ENCODE assay signal across 14 cellular contexts in genomic region chr1:160797163-160797797, GRCh38. TPM values are rescaled to one million over a fixed set of nuclear protein-coding genes. Genes with fewer than 3 reads are reported as not detected.
DNase-seq lines count a peak whose midpoint lies in the region; ATAC-seq lines count a peak whose summit lies in the region.
"Had no signal": no experiment of that assay in that cellular context is flagged by ENCODE, and none has a peak within 500 bp of the region (broad histone marks: within the 10 kb centered on the region; RNA-seq: fewer than 3 reads in every experiment).

No MANE protein-coding gene starts in this region.

- H3K9me3 Mint-ChIP-seq in activated CD4-positive, alpha-beta T cell treated with anti-CD3 and anti-CD28 coated beads, Interleukin-2, amount 10 ng/mL, durations not matched to agents 7 days and 5 days = no peaks in the 10 kb centered on the region
- peaks cover 0 to 7% of the 10 kb centered on the region in 2 donors for H3K9me3 Mint-ChIP-seq in activated naive CD4-positive, alpha-beta T cell treated with anti-CD3 and anti-CD28 coated beads, Interleukin-2, amount 50 U/mL, for 72 hours
- peaks cover 0 to 2% of the 10 kb centered on the region in 2 donors for H3K9me3 Mint-ChIP-seq in stimulated activated naive B cell treated with anti-CD40 and anti-IgM and Interleukin-4, amounts not matched to agents 10 μg/mL and 1 μg/mL and 100 μg/mL, for 72 hours

- ATAC-seq in HG02885 (IDR thresholded peaks at IDR 0.05; ENCODE audit: poor library complexity, unreplicated experiment) = peak; percentile 39
- ATAC-seq in activated naive CD4-positive, alpha-beta T cell treated with anti-CD3 and anti-CD28 coated beads, Interleukin-2, amount 50 U/mL, for 72 hours = no peak
- peak; percentile 35 to 45 for ATAC-seq in stimulated activated naive B cell treated with anti-CD40 and anti-IgM and Interleukin-4, amounts not matched to agents 10 μg/mL and 1 μg/mL and 100 μg/mL, for 72 hours (replicated peaks)
- no peak for ATAC-seq in HG02938 (IDR thresholded peaks at IDR 0.05; ENCODE audit: unreplicated experiment)
- ATAC-seq in GM18858 (IDR thresholded peaks at IDR 0.05; ENCODE audit: unreplicated experiment) = no peak
- ATAC-seq: heart left ventricle, Panc1 had no signal

- peaks cover 70% of the 10 kb centered on the region for H3K4me1 Mint-ChIP-seq in activated CD4-positive, alpha-beta T cell treated with anti-CD3 and anti-CD28 coated beads, Interleukin-2, amount 10 ng/mL, durations not matched to agents 7 days and 5 days
- peaks cover 63 to 85% of the 10 kb centered on the region in 2 donors for H3K4me1 Mint-ChIP-seq in stimulated activated naive B cell treated with anti-CD40 and anti-IgM and Interleukin-4, amounts not matched to agents 10 μg/mL and 1 μg/mL and 100 μg/mL, for 72 hours

- CTCF ChIA-PET in activated CD4-positive, alpha-beta T cell treated with anti-CD3 and anti-CD28 coated beads, Interleukin-2, amount 10 ng/mL, durations not matched to agents 7 days and 5 days (lab: Charles Lee) = interaction anchor here (0.9 to 3.4 kb wide), 18 partner anchors 10 to 208 kb away, joined by 3 to 14 read pairs (median 3); no protein-coding TSS in a partner anchor

- no peaks in the 10 kb centered on the region for H3K27me3 Mint-ChIP-seq in activated CD4-positive, alpha-beta T cell treated with anti-CD3 and anti-CD28 coated beads, Interleukin-2, amount 10 ng/mL, durations not matched to agents 7 days and 5 days
- H3K27me3 Mint-ChIP-seq in stimulated activated naive B cell treated with anti-CD40 and anti-IgM and Interleukin-4, amounts not matched to agents 10 μg/mL and 1 μg/mL and 100 μg/mL, for 72 hours = no peaks in the 10 kb centered on the region

- H3K4me3 Mint-ChIP-seq in activated CD4-positive, alpha-beta T cell treated with anti-CD3 and anti-CD28 coated beads, Interleukin-2, amount 10 ng/mL, durations not matched to agents 7 days and 5 days = peak overlapping the region; percentile 86
- peak overlapping the region; percentile 88 to 91 for H3K4me3 Mint-ChIP-seq in stimulated activated naive B cell treated with anti-CD40 and anti-IgM and Interleukin-4, amounts not matched to agents 10 μg/mL and 1 μg/mL and 100 μg/mL, for 72 hours

- no peak for DNase-seq in activated CD4-positive, alpha-beta T cell treated with anti-CD3 and anti-CD28 coated beads, Interleukin-2, amount 10 ng/mL, durations not matched to agents 7 days and 5 days
- DNase-seq in activated CD4-positive, alpha-beta T cell treated with anti-CD3 and anti-CD28 coated beads, Interleukin-2, amount 50 U/mL, for 4 hours = no peak
- no peak for DNase-seq in activated naive CD4-positive, alpha-beta T cell treated with anti-CD3 and anti-CD28 coated beads, Interleukin-2, amount 50 U/mL, for 72 hours (ENCODE audit: low spot score in 2 of 2)
- DNase-seq in stimulated activated naive B cell treated with anti-CD40 and anti-IgM and Interleukin-4, amounts not matched to agents 10 μg/mL and 1 μg/mL and 100 μg/mL, for 72 hours = no peak
- DNase-seq in SKM-1 (lab: John Stamatoyannopoulos, UW; ENCODE audit: unreplicated experiment) = no peak
- DNase-seq: heart left ventricle, mesenchymal stem cell, NCI-H2029 had no signal

- POLR2A ChIA-PET in activated CD4-positive, alpha-beta T cell treated with anti-CD3 and anti-CD28 coated beads, Interleukin-2, amount 10 ng/mL, durations not matched to agents 7 days and 5 days (lab: Charles Lee) = no interaction called here

- peak overlapping the region; percentile 92 for H3K27ac Mint-ChIP-seq in activated CD4-positive, alpha-beta T cell treated with anti-CD3 and anti-CD28 coated beads, Interleukin-2, amount 10 ng/mL, durations not matched to agents 7 days and 5 days
- H3K27ac Mint-ChIP-seq in activated naive CD4-positive, alpha-beta T cell treated with anti-CD3 and anti-CD28 coated beads, Interleukin-2, amount 50 U/mL, for 72 hours = peak overlapping the region; percentile 88 to 91
- peak overlapping the region; percentile 97 for H3K27ac Mint-ChIP-seq in stimulated activated naive B cell treated with anti-CD40 and anti-IgM and Interleukin-4, amounts not matched to agents 10 μg/mL and 1 μg/mL and 100 μg/mL, for 72 hours

- peaks cover 45% of the 10 kb centered on the region for H3K36me3 Mint-ChIP-seq in activated CD4-positive, alpha-beta T cell treated with anti-CD3 and anti-CD28 coated beads, Interleukin-2, amount 10 ng/mL, durations not matched to agents 7 days and 5 days (ENCODE audit: low read depth)
- peaks cover 0 to 8% of the 10 kb centered on the region in 2 donors for H3K36me3 Mint-ChIP-seq in activated naive CD4-positive, alpha-beta T cell treated with anti-CD3 and anti-CD28 coated beads, Interleukin-2, amount 50 U/mL, for 72 hours
- peaks cover 32 to 51% of the 10 kb centered on the region in 2 donors for H3K36me3 Mint-ChIP-seq in stimulated activated naive B cell treated with anti-CD40 and anti-IgM and Interleukin-4, amounts not matched to agents 10 μg/mL and 1 μg/mL and 100 μg/mL, for 72 hours

RNA-seq across cellular contexts. Expression of gene LY9, which starts 1.3 kb away (rescaled TPM):
- 10 to 100 TPM; 45.9 to 49.0 TPM for total RNA-seq in activated CD4-positive, alpha-beta T cell treated with anti-CD3 and anti-CD28 coated beads, Interleukin-2, amount 10 ng/mL, durations not matched to agents 7 days and 5 days
- total RNA-seq in activated naive CD4-positive, alpha-beta T cell treated with anti-CD3 and anti-CD28 coated beads, Interleukin-2, amount 50 U/mL, for 72 hours = 1 to 10 TPM; 5.2 to 9.7 TPM
- total RNA-seq: A172, renal cortical epithelial cell had no signal

RNA-seq across cellular contexts. Expression of gene SLAMF7, which starts 58.2 kb away (rescaled TPM):
- total RNA-seq in activated CD4-positive, alpha-beta T cell treated with anti-CD3 and anti-CD28 coated beads, Interleukin-2, amount 10 ng/mL, durations not matched to agents 7 days and 5 days = 10 to 100 TPM; 12.8 to 13.4 TPM
- total RNA-seq in activated naive CD4-positive, alpha-beta T cell treated with anti-CD3 and anti-CD28 coated beads, Interleukin-2, amount 50 U/mL, for 72 hours = 100 to 1,000 TPM in 1 of 2 donors, 10 to 100 TPM in 1; 70.9 to 112 TPM
- total RNA-seq: renal cortical epithelial cell had no signal

Comparison
In these comparisons a context has a peak if more than half of its experiments do, and no peak if none do; other contexts are left out.
1. ATAC-seq: peak in HG02885 (single experiment) and stimulated activated naive B cell treated with anti-CD40 and anti-IgM and Interleukin-4, amounts not matched to agents 10 μg/mL and 1 μg/mL and 100 μg/mL, for 72 hours (2 of 2); none in activated naive CD4-positive, alpha-beta T cell treated with anti-CD3 and anti-CD28 coated beads, Interleukin-2, amount 50 U/mL, for 72 hours (0 of 2), HG02938 (single experiment) and GM18858 (single experiment).
2. RNA of gene LY9, which starts 1.3 kb away (total RNA-seq): 45.9 to 49.0 TPM in activated CD4-positive, alpha-beta T cell treated with anti-CD3 and anti-CD28 coated beads, Interleukin-2, amount 10 ng/mL, durations not matched to agents 7 days and 5 days; 5.2 to 9.7 TPM in activated naive CD4-positive, alpha-beta T cell treated with anti-CD3 and anti-CD28 coated beads, Interleukin-2, amount 50 U/mL, for 72 hours; every median in the first group is over 4 times any median in the second.
3. RNA of gene SLAMF7, which starts 58.2 kb away (total RNA-seq): 70.9 to 112 TPM in activated naive CD4-positive, alpha-beta T cell treated with anti-CD3 and anti-CD28 coated beads, Interleukin-2, amount 50 U/mL, for 72 hours; 12.8 to 13.4 TPM in activated CD4-positive, alpha-beta T cell treated with anti-CD3 and anti-CD28 coated beads, Interleukin-2, amount 10 ng/mL, durations not matched to agents 7 days and 5 days; every median in the first group is over 4 times any median in the second.
4. Peak in every context shown above with its lines, with median percentiles within 50 percentile points of each other: H3K27ac Mint-ChIP-seq.